Comparison of ENCODE assay signal across 12 cellular contexts in the genomic region with DNA sequence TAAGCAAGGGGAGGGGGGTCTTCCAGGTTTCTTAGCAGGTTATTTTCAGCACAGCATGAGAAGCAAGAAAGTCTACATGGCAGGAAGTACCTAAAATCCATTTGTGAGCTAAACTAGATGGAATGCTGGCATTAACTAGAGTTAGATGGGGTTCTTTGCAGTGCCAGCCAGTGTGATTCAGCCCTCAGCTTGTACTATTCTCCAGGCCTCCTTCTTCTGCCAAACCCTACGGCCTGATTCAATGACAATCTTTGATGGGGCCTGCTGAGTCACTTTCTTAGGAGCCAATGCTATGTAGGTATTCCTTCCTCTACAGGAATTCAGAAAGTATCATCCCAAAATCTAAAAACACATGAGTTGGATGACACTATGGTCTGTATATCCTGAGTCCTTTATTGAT. TPM values are rescaled to one million over a fixed set of nuclear protein-coding genes. Genes with fewer than 3 reads are reported as not detected.
"Had no signal": no experiment of that assay in that cellular context is flagged by ENCODE, and none has a peak within 500 bp of the region (broad histone marks: within the 10 kb centered on the region; RNA-seq: fewer than 3 reads in every experiment).

No MANE protein-coding gene starts in this region.

RNA-seq across cellular contexts. Expression of a gene that starts 26.1 kb away (rescaled TPM):
- total RNA-seq: activated CD8-positive, alpha-beta T cell treated with anti-CD3 and anti-CD28 coated beads for 36 hours; activated naive CD8-positive, alpha-beta T cell treated with anti-CD3 and anti-CD28 coated beads for 36 hours; activated T-cell treated with anti-CD3 and anti-CD28 coated beads, Interleukin-2, amount 50 U/mL, for 72 hours; activated T-helper 2 cell treated with anti-CD3 and anti-CD28 coated beads, Interferon-gamma antibody, Interleukin-2, Interleukin-4, amounts not matched to agents 10 μg/mL and 5 μg/mL and 100 μg/mL, durations not matched to agents 14 hours and 24 hours and 36 hours; adrenal gland; cardiac septum; K562; OCI-LY7; Right ventricle myocardium superior; SJCRH30; T-helper 1 cell treated with Interleukin-12 subunit alpha and Interleukin-12 subunit beta and Interleukin-4 antibody, amounts not matched to agents 30 ng/mL and 1 ng/mL, for 36 hours had no signal
- polyA plus RNA-seq: adrenal gland, K562, SK-N-SH had no signal
